In genomic region chr12:100632445-100632892, GRCh38 we compare ENCODE assay signal across 28 cellular contexts. TPM values are rescaled to one million over a fixed set of nuclear protein-coding genes. Genes with fewer than 3 reads are reported as not detected.
DNase-seq lines count a peak whose midpoint lies in the region; ATAC-seq, FAIRE-seq and TF ChIP-seq lines count a peak whose summit lies in the region.
"Had no signal": no experiment of that assay in that cellular context is flagged by ENCODE, and none has a peak within 500 bp of the region (broad histone marks: within the 10 kb centered on the region; RNA-seq: fewer than 3 reads in every experiment).

No MANE protein-coding gene starts in this region.

- no peaks in the 10 kb centered on the region for H3K27me3 Mint-ChIP-seq in Calu3 (ENCODE audit: unreplicated experiment)
- H3K27me3 Mint-ChIP-seq: effector memory CD8-positive, alpha-beta T cell had no signal

- no peaks in the 10 kb centered on the region for H3K27me3 ChIP-seq in pancreas
- H3K27me3 ChIP-seq: adrenal gland, brain microvascular endothelial cell, foreskin keratinocyte, sigmoid colon had no signal

- no peak for FAIRE-seq in pancreas (lab: Jason Lieb, UNC)

- peak; percentile 61 for ATAC-seq in HG03432 (IDR thresholded peaks at IDR 0.05; ENCODE audit: unreplicated experiment)
- peak; percentile 38 to 67 (median 40) for ATAC-seq in pancreas
- ATAC-seq in GM21381 (IDR thresholded peaks at IDR 0.05; ENCODE audit: unreplicated experiment), result no peak
- no peak for ATAC-seq in HG03159 (IDR thresholded peaks at IDR 0.05; ENCODE audit: unreplicated experiment)
- ATAC-seq: activated T-cell treated with anti-CD3 and anti-CD28 coated beads, Interleukin-2, amount 50 U/mL, for 72 hours; effector memory CD8-positive, alpha-beta T cell; esophagus mucosa; foreskin keratinocyte; T-helper 17 cell had no signal

- WGBS in pancreas, 2 donors, result 8 to 13% methylated on average over 4 of the region's 4 CpGs

- no peaks in the 10 kb centered on the region for H3K9me3 ChIP-seq in pancreas
- H3K9me3 ChIP-seq: adrenal gland, sigmoid colon had no signal

- DNase-seq in Calu3, result peak; percentile 43
- DNase-seq in epithelial cell of proximal tubule (ENCODE audit: low read depth), result peak; percentile 53
- no peak for DNase-seq in pancreas
- no peak for DNase-seq in NCI-H2227 treated with DMSO at 0.1 percent for 48 hours (lab: John Stamatoyannopoulos, UW)
- no peak for DNase-seq in NK-92 (lab: John Stamatoyannopoulos, UW; ENCODE audit: unreplicated experiment)
- DNase-seq: activated CD4-positive, alpha-beta T cell treated with anti-CD3 and anti-CD28 coated beads for 4 hours; activated naive CD4-positive, alpha-beta T cell treated with Interleukin-2 at 50 U/mL for 16 hours; activated T-cell treated with anti-CD3 and anti-CD28 coated beads, Interleukin-2, amount 50 U/mL, for 72 hours; adrenal gland; brain microvascular endothelial cell; DND-41; effector memory CD8-positive, alpha-beta T cell; foreskin keratinocyte; GOT3; immature natural killer cell; NCI-H526; posterior cingulate gyrus; sigmoid colon; stimulated activated CD4-positive, alpha-beta T cell treated with anti-CD3 and anti-CD28 coated beads, Interleukin-15, amount 100 ng/mL, for 24 hours; T-helper 17 cell; trophoblast cell had no signal

- intact Hi-C loops in Calu3 (cut with micrococcal nuclease; ENCODE audit: unreplicated experiment), result loop anchor here (2.0 to 5.0 kb wide), 2 partner anchors 40 to 55 kb away; no protein-coding TSS in a partner anchor
- intact Hi-C loops in pancreas (cut with DNase I), result no loop called here

- peak overlapping the region; percentile 62 for H3K4me3 Mint-ChIP-seq in Calu3 (ENCODE audit: low read depth, unreplicated experiment)
- H3K4me3 Mint-ChIP-seq: activated T-cell treated with anti-CD3 and anti-CD28 coated beads, Interleukin-2, amount 50 U/mL, for 72 hours; effector memory CD8-positive, alpha-beta T cell; immature natural killer cell; neural crest cell; T-helper 17 cell had no signal

- H3K27ac ChIP-seq in pancreas, result peak overlapping the region in 1 of 4 donors; percentile 26
- H3K27ac ChIP-seq: adrenal gland, brain microvascular endothelial cell, foreskin keratinocyte, RWPE1, sigmoid colon, SK-N-MC had no signal

- peaks cover 0 to 4% (median 0%) of the 10 kb centered on the region in 3 donors for H3K4me1 ChIP-seq in pancreas
- H3K4me1 ChIP-seq: adrenal gland, foreskin keratinocyte, sigmoid colon had no signal

- peak overlapping the region; percentile 70 for H3K27ac Mint-ChIP-seq in Calu3 (ENCODE audit: unreplicated experiment)
- H3K27ac Mint-ChIP-seq: activated T-cell treated with anti-CD3 and anti-CD28 coated beads, Interleukin-2, amount 50 U/mL, for 72 hours; immature natural killer cell; T-helper 17 cell had no signal

- CTCF ChIA-PET in Calu3 (lab: Charles Lee), result interaction anchor here (0.7 to 1.5 kb wide), 9 partner anchors 13 to 548 kb away, joined by 3 to 7 read pairs (median 3); no protein-coding TSS in a partner anchor

- TF ChIP-seq CTCF in Calu3 (IDR thresholded peaks at IDR 0.05; ENCODE audit: unreplicated experiment), result no peak
- TF ChIP-seq CTCF in epithelial cell of proximal tubule (conservative IDR thresholded peaks at IDR 0.05; ENCODE audit: low read depth, low read length), result no peak
- TF ChIP-seq CTCF in pancreas (IDR thresholded peaks at IDR 0.05), result no peak

- H3K4me1 Mint-ChIP-seq in Calu3 (ENCODE audit: low read depth, unreplicated experiment), result peaks cover 41% of the 10 kb centered on the region
- H3K4me1 Mint-ChIP-seq: immature natural killer cell, neural crest cell, T-helper 17 cell had no signal

- H3K36me3 Mint-ChIP-seq in Calu3 (ENCODE audit: insufficient read depth, unreplicated experiment), result peaks cover 35% of the 10 kb centered on the region
- H3K36me3 Mint-ChIP-seq: immature natural killer cell had no signal

- peak overlapping the region; percentile 6 for H3K4me3 ChIP-seq in epithelial cell of proximal tubule (ENCODE audit: low read depth, low read length)
- no peak overlapping the region for H3K4me3 ChIP-seq in pancreas
- H3K4me3 ChIP-seq: adrenal gland, sigmoid colon, SK-N-MC had no signal

- no peaks in the 10 kb centered on the region for H3K36me3 ChIP-seq in pancreas
- H3K36me3 ChIP-seq: adrenal gland, brain microvascular endothelial cell, sigmoid colon had no signal

- BruUV-seq in Calu3 (replicated peaks; lab: Mats Ljungman, UMichigan), result no TSS peak

- peaks cover 4% of the 10 kb centered on the region for H3K9me3 Mint-ChIP-seq in Calu3 (ENCODE audit: low read depth, unreplicated experiment)
- H3K9me3 Mint-ChIP-seq: activated T-cell treated with anti-CD3 and anti-CD28 coated beads, Interleukin-2, amount 50 U/mL, for 72 hours; effector memory CD8-positive, alpha-beta T cell; neural crest cell had no signal

RNA-seq across cellular contexts. Expression of gene GAS2L3, which starts 59.0 kb away (rescaled TPM):
- total RNA-seq in Calu3 (2022), result 116 and 132 TPM in 2 replicates
- 20.0 and 21.7 TPM in 2 replicates for total RNA-seq in epithelial cell of proximal tubule
- total RNA-seq in pancreas, result 1 to 10 TPM in 3 of 6 donors, under 1 TPM in 3; 0.56 to 5.5 (median 1.3) TPM
- polyA plus RNA-seq in pancreas, result under 1 TPM; 0.61 to 0.76 TPM

Comparison
In these comparisons a context has a peak if more than half of its experiments do, and no peak if none do; other contexts are left out.
1. DNase-seq: peak in Calu3 (single experiment) and epithelial cell of proximal tubule (single experiment); none in pancreas (0 of 6), NCI-H2227 treated with DMSO at 0.1 percent for 48 hours (single experiment) and NK-92 (single experiment).
2. ATAC-seq: peak in HG03432 (single experiment) and pancreas (4 of 4); none in GM21381 (single experiment) and HG03159 (single experiment).